ENCODE assay signal across 16 cellular contexts in genomic region chr7:35544028-35544742, GRCh38.
DNase-seq lines count a peak whose midpoint lies in the region; ATAC-seq, FAIRE-seq and TF ChIP-seq lines count a peak whose summit lies in the region.
"Had no signal": no experiment of that assay in that cellular context is flagged by ENCODE, and none has a peak within 500 bp of the region (broad histone marks: within the 10 kb centered on the region; RNA-seq: fewer than 3 reads in every experiment).

No MANE protein-coding gene starts in this region.

- CTCF ChIA-PET in HepG2 (lab: Yijun Ruan, JAX; ENCODE audit: low intra/inter-chr PET ratio, low total read pairs) = no interaction called here

- no peak for FAIRE-seq in HepG2 (lab: Jason Lieb, UNC)
- FAIRE-seq: H1 had no signal

- no peaks in the 10 kb centered on the region for H4K20me1 ChIP-seq in HepG2 (ENCODE audit: insufficient read depth, low read length)
- H4K20me1 ChIP-seq: BLaER1 treated with 17β-estradiol and CSF1 and Interleukin-3, amounts not matched to agents 10 nM and 100 nM had no signal

- H3K79me2 ChIP-seq in HepG2 (ENCODE audit: insufficient read depth, low read length) = no peaks in the 10 kb centered on the region

- no peak overlapping the region for H3K4me3 Mint-ChIP-seq in stimulated activated effector memory CD8-positive, alpha-beta T cell treated with anti-CD3 and anti-CD28 coated beads, Interleukin-12 subunit alpha, Interleukin-12 subunit beta, amount 100 ng/mL, for 72 hours
- no peak overlapping the region for H3K4me3 Mint-ChIP-seq in endodermal cell
- H3K4me3 Mint-ChIP-seq: CD4-positive, CD25-positive, alpha-beta regulatory T cell had no signal

- H3K36me3 Mint-ChIP-seq in stimulated activated effector memory CD8-positive, alpha-beta T cell treated with anti-CD3 and anti-CD28 coated beads, Interleukin-12 subunit alpha, Interleukin-12 subunit beta, amount 100 ng/mL, for 72 hours = no peaks in the 10 kb centered on the region
- no peaks in the 10 kb centered on the region for H3K36me3 Mint-ChIP-seq in endodermal cell (ENCODE audit: low read depth)
- H3K36me3 Mint-ChIP-seq: CD4-positive, CD25-positive, alpha-beta regulatory T cell had no signal

- H3K4me2 ChIP-seq in HepG2 (ENCODE audit: low read depth, low read length) = no peak overlapping the region
- H3K4me2 ChIP-seq: BLaER1 treated with 17β-estradiol and CSF1 and Interleukin-3, amounts not matched to agents 10 nM and 100 nM had no signal

- no peak for TF ChIP-seq RAD21 in HepG2 (CRISPR knock-in tag; IDR thresholded peaks at IDR 0.05)

- TF ChIP-seq CTCF in HepG2 (CRISPR knock-in tag; IDR thresholded peaks at IDR 0.05) (no peak), endodermal cell (conservative IDR thresholded peaks at IDR 0.05) (no peak)

- intact Hi-C loops in HepG2 (cut with micrococcal nuclease; ENCODE audit: unreplicated experiment) = no loop called here

- H3K36me3 ChIP-seq in HepG2 (replicated peaks in 1 of 2; ENCODE audit: control insufficient read depth in 1 of 2, insufficient read depth in 2 of 2, low read length in 2 of 2) = no peaks in the 10 kb centered on the region
- no peaks in the 10 kb centered on the region for H3K36me3 ChIP-seq in endodermal cell (ENCODE audit: control insufficient read depth, insufficient read depth, low read length)
- H3K36me3 ChIP-seq: BLaER1 treated with 17β-estradiol and CSF1 and Interleukin-3, amounts not matched to agents 10 nM and 100 nM; HAP-1 had no signal

- H3K9me3 ChIP-seq in HepG2 (ENCODE audit: low read length) (no peaks in the 10 kb centered on the region), endodermal cell (ENCODE audit: control insufficient read depth, low read length) (no peaks in the 10 kb centered on the region)
- H3K9me3 ChIP-seq: BLaER1 treated with 17β-estradiol and CSF1 and Interleukin-3, amounts not matched to agents 10 nM and 100 nM; HAP-1 had no signal

- H3K4me1 ChIP-seq in HepG2 (ENCODE audit: insufficient read depth, low read length) (no peaks in the 10 kb centered on the region), endodermal cell (ENCODE audit: control insufficient read depth, insufficient read depth, low read length) (no peaks in the 10 kb centered on the region)
- H3K4me1 ChIP-seq: HAP-1 had no signal

- H3K9me3 Mint-ChIP-seq in stimulated activated effector memory CD8-positive, alpha-beta T cell treated with anti-CD3 and anti-CD28 coated beads, Interleukin-12 subunit alpha, Interleukin-12 subunit beta, amount 100 ng/mL, for 72 hours = no peaks in the 10 kb centered on the region
- H3K9me3 Mint-ChIP-seq in endodermal cell = no peaks in the 10 kb centered on the region

- H3K9ac ChIP-seq in HepG2 (ENCODE audit: insufficient read depth, low read depth, low read length) (no peak overlapping the region), endodermal cell (ENCODE audit: extremely low read depth, low read length, poor library complexity, severe bottlenecking) (no peak overlapping the region)
- H3K9ac ChIP-seq: BLaER1 treated with 17β-estradiol and CSF1 and Interleukin-3, amounts not matched to agents 10 nM and 100 nM had no signal

- no peak for ATAC-seq in HepG2
- peak; percentile 12 for ATAC-seq in stimulated activated effector memory CD8-positive, alpha-beta T cell treated with anti-CD3 and anti-CD28 coated beads, Interleukin-12 subunit alpha, Interleukin-12 subunit beta, amount 100 ng/mL, for 72 hours

- no peak overlapping the region for H3K4me3 ChIP-seq in HepG2 (replicated peaks in 1 of 3; ENCODE audit: insufficient read depth in 1 of 3, low read depth in 2 of 3, low read length in 3 of 3)
- H3K4me3 ChIP-seq in endodermal cell (ENCODE audit: low read length) = no peak overlapping the region
- H3K4me3 ChIP-seq: BLaER1 treated with 17β-estradiol and CSF1 and Interleukin-3, amounts not matched to agents 10 nM and 100 nM; HAP-1 had no signal

- peaks cover 27% of the 10 kb centered on the region for H3K27me3 Mint-ChIP-seq in endodermal cell (ENCODE audit: insufficient read depth)

- H3K4me1 Mint-ChIP-seq in stimulated activated effector memory CD8-positive, alpha-beta T cell treated with anti-CD3 and anti-CD28 coated beads, Interleukin-12 subunit alpha, Interleukin-12 subunit beta, amount 100 ng/mL, for 72 hours = no peaks in the 10 kb centered on the region
- H3K4me1 Mint-ChIP-seq in endodermal cell = no peaks in the 10 kb centered on the region
- H3K4me1 Mint-ChIP-seq: CD4-positive, CD25-positive, alpha-beta regulatory T cell had no signal

- H3K27ac ChIP-seq in HepG2 (ENCODE audit: extremely low read length, insufficient read depth, low read length) (no peak overlapping the region), endodermal cell (ENCODE audit: low read depth, low read length) (no peak overlapping the region)
- H3K27ac ChIP-seq: BLaER1 treated with 17β-estradiol and CSF1 and Interleukin-3, amounts not matched to agents 10 nM and 100 nM had no signal

- 16% methylated on average over 7 of the region's 7 CpGs for WGBS in HepG2 (ENCODE audit: low lambda C conversion rate)
- 92 to 95% methylated on average over 4 to 7 of the region's 7 CpGs for WGBS in endodermal cell (ENCODE audit: insufficient coverage in 1 of 2, insufficient read length in 1 of 2), 2 experiments

- no TSS peak for BruUV-seq in HepG2 (replicated peaks; lab: Mats Ljungman, UMichigan)

- peaks cover 0 to 26% of the 10 kb centered on the region in 2 experiments; a peak in 1 of 5 replicates for H3K27me3 ChIP-seq in HepG2 (ENCODE audit: control insufficient read depth in 1 of 2, insufficient read depth in 2 of 2, low read length in 2 of 2)
- no peaks in the 10 kb centered on the region for H3K27me3 ChIP-seq in endodermal cell (ENCODE audit: control insufficient read depth, insufficient read depth, low read length, poor library complexity, severe bottlenecking)
- H3K27me3 ChIP-seq: BLaER1 treated with 17β-estradiol and CSF1 and Interleukin-3, amounts not matched to agents 10 nM and 100 nM had no signal

- in situ Hi-C loops in HepG2 (cut with HindIII; ENCODE audit: extremely low pct_ligation_motif_present, low pct_unique_long_range_greater_than_20kb) = loop anchor here (25.0 kb wide), 1 partner anchor 357 kb away; no protein-coding TSS in a partner anchor

- POLR2A ChIA-PET in HepG2 (lab: Yijun Ruan, JAX) = no interaction called here

- no peak for TF ChIP-seq EP300 in HepG2 (IDR thresholded peaks at IDR 0.05; ENCODE audit: low read depth in 2 of 2, low read length in 2 of 2)
- TF ChIP-seq EP300 in HepG2 (CRISPR knock-in tag; IDR thresholded peaks at IDR 0.05; ENCODE audit: borderline replicate concordance) = no peak

- TF ChIP-seq POLR2A in HepG2 (IDR thresholded peaks at IDR 0.05; ENCODE audit: insufficient read depth in 1 of 2, low read depth in 2 of 2, low read length in 2 of 2) = no peak

- no peak overlapping the region for H2AFZ ChIP-seq in HepG2 (ENCODE audit: low read length)

- peak; percentile 40 for DNase-seq in activated CD8-positive, alpha-beta memory T cell treated with anti-CD3 and anti-CD28 coated beads, Interleukin-2, amount 50 U/mL, for 48 hours
- DNase-seq in activated CD8-positive, alpha-beta memory T cell treated with anti-CD3 and anti-CD28 coated beads for 24 hours = no peak
- DNase-seq in HepG2 (ENCODE audit: low spot score) (no peak), cortex of kidney (lab: John Stamatoyannopoulos, UW) (no peak), endodermal cell (no peak)
- DNase-seq in stimulated activated effector memory CD8-positive, alpha-beta T cell treated with anti-CD3 and anti-CD28 coated beads, Interleukin-12 subunit alpha, Interleukin-12 subunit beta, amount 100 ng/mL, for 72 hours (ENCODE audit: low spot score in 2 of 2) = peak in 1 of 2 donors; percentile 35
- DNase-seq in stimulated activated CD4-positive, alpha-beta T cell treated with anti-CD3 and anti-CD28 coated beads, Interleukin-4, amount 100 ng/mL, for 1 hour = no peak
- DNase-seq: ACHN; Calu3; CD4-positive, CD25-positive, alpha-beta regulatory T cell; DMS 273 treated with DMSO at 0.1 percent for 48 hours; DND-41; GF-D8 had no signal

- H3K27ac Mint-ChIP-seq in stimulated activated effector memory CD8-positive, alpha-beta T cell treated with anti-CD3 and anti-CD28 coated beads, Interleukin-12 subunit alpha, Interleukin-12 subunit beta, amount 100 ng/mL, for 72 hours = no peak overlapping the region
- no peak overlapping the region for H3K27ac Mint-ChIP-seq in endodermal cell
- H3K27ac Mint-ChIP-seq: CD4-positive, CD25-positive, alpha-beta regulatory T cell had no signal

TF ChIP-seq in HepG2, 621 proteins besides CTCF, POLR2A, EP300 and RAD21 (continues in another document):
- 0 out of 2 replicates have a peak, but pooled peaks have one; percentile 12 for TF ChIP-seq HNF4A (CRISPR knock-in tag; IDR thresholded peaks at IDR 0.05)
- no peak for TF ChIP-seq CREB1 (IDR thresholded peaks at IDR 0.05)
- TF ChIP-seq CREB1 (CRISPR knock-in tag; IDR thresholded peaks at IDR 0.05) = no peak
- TF ChIP-seq ZBTB49 (CRISPR knock-in tag; IDR thresholded peaks at IDR 0.05; ENCODE audit: borderline replicate concordance) = no peak
- TF ChIP-seq POLR2G (IDR thresholded peaks at IDR 0.05; ENCODE audit: low read depth, low read length) = no peak
- no peak for TF ChIP-seq GLMP (CRISPR knock-in tag; IDR thresholded peaks at IDR 0.05; ENCODE audit: borderline replicate concordance)
- TF ChIP-seq ZFP1 (CRISPR knock-in tag; IDR thresholded peaks at IDR 0.05) = no peak
